Comparison of ENCODE assay signal across 26 cellular contexts in the genomic region with DNA sequence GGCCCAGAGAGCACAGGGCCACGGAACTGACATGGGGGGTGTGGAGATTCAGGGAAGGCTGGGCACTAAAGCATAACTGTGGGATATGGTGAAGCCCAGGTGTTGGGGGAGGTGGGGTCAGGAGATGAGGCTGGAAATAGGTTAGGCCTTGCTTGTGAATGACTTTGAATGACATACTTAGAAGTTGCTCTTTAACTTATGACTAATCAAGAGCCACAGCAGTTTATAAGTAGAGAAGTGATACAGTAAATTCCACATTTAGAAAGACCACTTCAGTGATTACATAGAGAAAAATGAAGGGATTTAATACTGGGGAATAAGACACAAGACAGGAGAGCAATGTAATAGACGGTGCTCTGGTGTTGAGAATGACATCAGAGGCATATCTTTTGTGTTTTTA.
DNase-seq lines count a peak whose midpoint lies in the region; ATAC-seq, FAIRE-seq and TF ChIP-seq lines count a peak whose summit lies in the region.
"Had no signal": no experiment of that assay in that cellular context is flagged by ENCODE, and none has a peak within 500 bp of the region (broad histone marks: within the 10 kb centered on the region; RNA-seq: fewer than 3 reads in every experiment).

No MANE protein-coding gene starts in this region.

- FAIRE-seq in small intestine (lab: Jason Lieb, UNC): no peak

- peak overlapping the region; percentile 11 to 59 (median 28) for H3K27ac ChIP-seq in right lobe of liver
- no peak overlapping the region for H3K27ac ChIP-seq in small intestine (ENCODE audit: low read depth in 1 of 2, low read length in 1 of 2)
- no peak overlapping the region for H3K27ac ChIP-seq in ovary
- H3K27ac ChIP-seq: cardiac muscle cell, upper lobe of left lung had no signal

- H3K36me3 Mint-ChIP-seq in chondrocyte (ENCODE audit: low read depth): no peaks in the 10 kb centered on the region
- H3K36me3 Mint-ChIP-seq: activated naive CD4-positive, alpha-beta T cell treated with anti-CD3 and anti-CD28 coated beads, Interleukin-2, amount 50 U/mL, for 24 hours had no signal

- H3K9me3 ChIP-seq in right lobe of liver: no peaks in the 10 kb centered on the region
- no peaks in the 10 kb centered on the region for H3K9me3 ChIP-seq in small intestine (ENCODE audit: control insufficient read depth, low read depth)
- no peaks in the 10 kb centered on the region for H3K9me3 ChIP-seq in ovary
- H3K9me3 ChIP-seq: HAP-1, upper lobe of left lung had no signal

- peak in 2 of 4 donors; percentile 30 to 58 for ATAC-seq in right lobe of liver
- ATAC-seq in HG03108 (IDR thresholded peaks at IDR 0.05; ENCODE audit: unreplicated experiment): no peak
- ATAC-seq: activated T-helper 17 cell treated with anti-CD3 and anti-CD28 coated beads, Interleukin-2, amount 50 U/mL, for 72 hours; left cardiac atrium; natural killer cell; Right ventricle myocardium inferior had no signal

- peak overlapping the region; percentile 4 for H3K27ac Mint-ChIP-seq in chondrocyte (ENCODE audit: unreplicated experiment)
- H3K27ac Mint-ChIP-seq: activated naive CD4-positive, alpha-beta T cell treated with anti-CD3 and anti-CD28 coated beads, Interleukin-2, amount 50 U/mL, for 24 hours; activated T-helper 17 cell treated with anti-CD3 and anti-CD28 coated beads, Interleukin-2, amount 50 U/mL, for 72 hours; dendritic cell treated with granulocyte-macrophage colony-stimulating factor and Interleukin-4, amounts not matched to agents 40 ng/mL and 50 ng/mL, for 4 days; natural killer cell had no signal

- WGBS in right lobe of liver (ENCODE audit: insufficient coverage, low coverage, low lambda C conversion rate, missing lambda C conversion rate): 60% methylated on average over 2 of the region's 2 CpGs
- 62 to 78% (median 71%) methylated on average over 2 of the region's 2 CpGs for WGBS in small intestine, 3 donors
- WGBS in ovary, 3 donors: 87 to 97% (median 93%) methylated on average over 2 of the region's 2 CpGs

- TF ChIP-seq CTCF in chondrocyte (IDR thresholded peaks at IDR 0.05) (no peak), right lobe of liver (IDR thresholded peaks at IDR 0.05) (no peak), ovary (IDR thresholded peaks at IDR 0.05) (no peak)

- H3K9me3 Mint-ChIP-seq in chondrocyte (ENCODE audit: low read depth): no peaks in the 10 kb centered on the region
- H3K9me3 Mint-ChIP-seq: activated naive CD4-positive, alpha-beta T cell treated with anti-CD3 and anti-CD28 coated beads, Interleukin-2, amount 50 U/mL, for 24 hours; activated T-helper 17 cell treated with anti-CD3 and anti-CD28 coated beads, Interleukin-2, amount 50 U/mL, for 72 hours; dendritic cell treated with granulocyte-macrophage colony-stimulating factor and Interleukin-4, amounts not matched to agents 40 ng/mL and 50 ng/mL, for 4 days had no signal

- peaks cover 0 to 7% (median 2%) of the 10 kb centered on the region in 4 donors for H3K4me1 ChIP-seq in right lobe of liver
- H3K4me1 ChIP-seq in small intestine (ENCODE audit: control insufficient read depth in 2 of 2, insufficient read depth in 1 of 2, low read depth in 1 of 2, low read length in 1 of 2): peaks cover 0 to 4% of the 10 kb centered on the region in 2 donors
- H3K4me1 ChIP-seq in ovary (ENCODE audit: insufficient read depth): peaks cover 1% of the 10 kb centered on the region
- H3K4me1 ChIP-seq: HAP-1 had no signal

- no peak overlapping the region for H3K4me3 Mint-ChIP-seq in chondrocyte (ENCODE audit: unreplicated experiment)
- H3K4me3 Mint-ChIP-seq: activated naive CD4-positive, alpha-beta T cell treated with anti-CD3 and anti-CD28 coated beads, Interleukin-2, amount 50 U/mL, for 24 hours; activated T-helper 17 cell treated with anti-CD3 and anti-CD28 coated beads, Interleukin-2, amount 50 U/mL, for 72 hours; dendritic cell treated with granulocyte-macrophage colony-stimulating factor and Interleukin-4, amounts not matched to agents 40 ng/mL and 50 ng/mL, for 4 days; natural killer cell had no signal

- intact Hi-C loops in right lobe of liver (cut with DNase I): no loop called here
- intact Hi-C loops in ovary (cut with DNase I): no loop called here

- H3K4me1 Mint-ChIP-seq in chondrocyte (ENCODE audit: low read depth): peaks cover 26% of the 10 kb centered on the region
- H3K4me1 Mint-ChIP-seq: activated naive CD4-positive, alpha-beta T cell treated with anti-CD3 and anti-CD28 coated beads, Interleukin-2, amount 50 U/mL, for 24 hours; activated T-helper 17 cell treated with anti-CD3 and anti-CD28 coated beads, Interleukin-2, amount 50 U/mL, for 72 hours; natural killer cell had no signal

- no peaks in the 10 kb centered on the region for H3K27me3 Mint-ChIP-seq in chondrocyte (ENCODE audit: low read depth)
- H3K27me3 Mint-ChIP-seq: dendritic cell treated with granulocyte-macrophage colony-stimulating factor and Interleukin-4, amounts not matched to agents 40 ng/mL and 50 ng/mL, for 4 days had no signal

- H3K4me3 ChIP-seq in right lobe of liver: no peak overlapping the region
- no peak overlapping the region for H3K4me3 ChIP-seq in small intestine (ENCODE audit: low read depth in 1 of 2, low read length in 2 of 2)
- no peak overlapping the region for H3K4me3 ChIP-seq in ovary
- H3K4me3 ChIP-seq: cardiac muscle cell, HAP-1, upper lobe of left lung had no signal

- DNase-seq in DMS53 treated with DMSO at 0.1 percent for 48 hours (lab: John Stamatoyannopoulos, UW; ENCODE audit: unreplicated experiment) (peak; percentile 8), chondrocyte (ENCODE audit: low spot score) (no peak), right lobe of liver (no peak), small intestine (peak; percentile 38), AG08395 (ENCODE audit: low spot score) (no peak), cerebellum (ENCODE audit: low spot score) (no peak), ovary (no peak)
- DNase-seq: anterior cingulate cortex, C1 segment of cervical spinal cord, glutamatergic neuron, left cardiac atrium, natural killer cell, NCI-H1105, NCI-H2081, NCI-H446, NCI-H82, OCI-M1, T-helper 9 cell had no signal

- TF ChIP-seq POLR2A in right lobe of liver (IDR thresholded peaks at IDR 0.05) (no peak), ovary (IDR thresholded peaks at IDR 0.05) (no peak)

- TF ChIP-seq EP300 in ovary (IDR thresholded peaks at IDR 0.05): no peak

- H3K36me3 ChIP-seq in right lobe of liver (no peaks in the 10 kb centered on the region), small intestine (ENCODE audit: control insufficient read depth in 2 of 2, insufficient read depth in 2 of 2, low read length in 2 of 2) (no peaks in the 10 kb centered on the region), ovary (no peaks in the 10 kb centered on the region)
- H3K36me3 ChIP-seq: cardiac muscle cell, HAP-1, upper lobe of left lung had no signal

- H3K27me3 ChIP-seq in right lobe of liver (no peaks in the 10 kb centered on the region), small intestine (ENCODE audit: control insufficient read depth in 2 of 2, insufficient read depth in 2 of 2, low read length in 2 of 2) (no peaks in the 10 kb centered on the region), ovary (no peaks in the 10 kb centered on the region)
- H3K27me3 ChIP-seq: cardiac muscle cell, upper lobe of left lung had no signal

Comparison
In these comparisons a context has a peak if more than half of its experiments do, and no peak if none do; other contexts are left out.
1. DNase-seq: peak in DMS53 treated with DMSO at 0.1 percent for 48 hours (single experiment) and small intestine (single experiment); none in chondrocyte (single experiment), right lobe of liver (0 of 3), AG08395 (single experiment), cerebellum (single experiment) and ovary (0 of 5).
2. H3K27ac ChIP-seq: peak in right lobe of liver (3 of 3); none in small intestine (0 of 2) and ovary (0 of 2).